1 cellular context compared by ENCODE assay signal in the genomic region with DNA sequence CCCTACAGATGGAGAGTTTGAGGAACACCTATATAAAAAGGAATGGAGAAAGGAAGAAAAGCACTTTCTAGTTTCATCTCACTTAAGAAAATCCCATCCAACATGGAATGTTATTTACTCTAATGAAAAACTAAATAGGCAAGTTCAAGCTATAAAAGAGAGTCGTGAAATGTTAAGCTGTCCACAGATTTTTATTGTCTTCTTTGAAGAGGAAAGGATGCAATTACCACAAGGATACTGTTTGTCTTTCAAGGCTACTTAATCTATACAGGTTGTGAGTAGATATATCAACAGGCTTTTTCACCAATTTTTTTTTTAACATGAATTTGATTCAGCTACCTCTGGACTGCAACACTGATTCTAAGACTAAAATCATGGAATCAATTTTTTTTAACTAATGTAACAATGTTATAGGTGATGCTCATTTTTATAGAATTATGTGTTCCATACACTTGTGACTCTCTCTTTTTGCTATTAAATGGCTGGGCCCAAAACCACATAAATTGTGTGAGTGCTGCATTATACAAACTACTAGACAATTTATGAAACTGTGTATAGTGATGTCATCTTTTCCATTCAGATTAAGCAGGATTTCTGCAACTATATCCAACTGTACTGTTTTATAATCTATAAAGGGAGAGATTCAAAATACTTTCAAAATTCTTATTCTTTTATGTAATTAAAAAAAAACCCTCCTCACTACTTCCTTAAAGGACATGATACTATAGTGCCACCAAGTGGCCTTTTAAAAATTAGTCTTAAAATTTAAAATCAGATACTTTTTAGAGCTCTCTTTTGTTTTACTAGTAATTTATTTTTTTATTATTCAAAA.
TF ChIP-seq lines count a peak whose summit lies in the region.

No MANE protein-coding gene starts in this region.

TF ChIP-seq in HEK293, 187 proteins besides CTCF, POLR2A, EP300 and RAD21 (continued from another document and continues in another):
- TF ChIP-seq, protein P1, sequence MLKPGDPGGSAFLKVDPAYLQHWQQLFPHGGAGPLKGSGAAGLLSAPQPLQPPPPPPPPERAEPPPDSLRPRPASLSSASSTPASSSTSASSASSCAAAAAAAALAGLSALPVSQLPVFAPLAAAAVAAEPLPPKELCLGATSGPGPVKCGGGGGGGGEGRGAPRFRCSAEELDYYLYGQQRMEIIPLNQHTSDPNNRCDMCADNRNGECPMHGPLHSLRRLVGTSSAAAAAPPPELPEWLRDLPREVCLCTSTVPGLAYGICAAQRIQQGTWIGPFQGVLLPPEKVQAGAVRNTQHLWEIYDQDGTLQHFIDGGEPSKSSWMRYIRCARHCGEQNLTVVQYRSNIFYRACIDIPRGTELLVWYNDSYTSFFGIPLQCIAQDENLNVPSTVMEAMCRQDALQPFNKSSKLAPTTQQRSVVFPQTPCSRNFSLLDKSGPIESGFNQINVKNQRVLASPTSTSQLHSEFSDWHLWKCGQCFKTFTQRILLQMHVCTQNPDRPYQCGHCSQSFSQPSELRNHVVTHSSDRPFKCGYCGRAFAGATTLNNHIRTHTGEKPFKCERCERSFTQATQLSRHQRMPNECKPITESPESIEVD (tag by site-specific recombination; IDR thresholded peaks at IDR 0.05): peak; percentile 81
- TF ChIP-seq ZNF791 (tag by site-specific recombination; IDR thresholded peaks at IDR 0.05): no peak
- TF ChIP-seq ZEB2 (tag by site-specific recombination; IDR thresholded peaks at IDR 0.05): 0 out of 2 replicates have a peak, but pooled peaks have one; percentile 18
- no peak for TF ChIP-seq ZNF623 (tag by site-specific recombination; IDR thresholded peaks at IDR 0.05)
- TF ChIP-seq ATF2 (tag by site-specific recombination; IDR thresholded peaks at IDR 0.05; ENCODE audit: low read depth): peak; percentile 87
- TF ChIP-seq OSR2 (tag by site-specific recombination; IDR thresholded peaks at IDR 0.05): no peak; the same call in 1 of the 2 replicates
- peak; percentile 77 for TF ChIP-seq ZNF654 (tag by site-specific recombination; IDR thresholded peaks at IDR 0.05; ENCODE audit: low read depth)
- TF ChIP-seq HOXC10 (CRISPR knock-in tag; IDR thresholded peaks at IDR 0.05): no peak
- no peak for TF ChIP-seq ZNF513 (tag by site-specific recombination; IDR thresholded peaks at IDR 0.05)
- TF ChIP-seq KLF17 (tag by site-specific recombination; IDR thresholded peaks at IDR 0.05): no peak
- TF ChIP-seq ZNF155 (tag by site-specific recombination; IDR thresholded peaks at IDR 0.05): no peak
- no peak for TF ChIP-seq TCF7L2 (IDR thresholded peaks at IDR 0.05; ENCODE audit: borderline replicate concordance, low read depth, low read length)
- TF ChIP-seq, protein P2, sequence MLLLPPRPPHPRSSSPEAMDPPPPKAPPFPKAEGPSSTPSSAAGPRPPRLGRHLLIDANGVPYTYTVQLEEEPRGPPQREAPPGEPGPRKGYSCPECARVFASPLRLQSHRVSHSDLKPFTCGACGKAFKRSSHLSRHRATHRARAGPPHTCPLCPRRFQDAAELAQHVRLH (tag by site-specific recombination; IDR thresholded peaks at IDR 0.05): no peak
- TF ChIP-seq ZBTB44 (tag by site-specific recombination; IDR thresholded peaks at IDR 0.05): 0 out of 2 replicates have a peak, but pooled peaks have one; percentile 11
- no peak for TF ChIP-seq ZNF354C (tag by site-specific recombination; IDR thresholded peaks at IDR 0.05; ENCODE audit: borderline replicate concordance, low read depth)
- TF ChIP-seq ZNF19 (tag by site-specific recombination; IDR thresholded peaks at IDR 0.05; ENCODE audit: low read depth): no peak
- TF ChIP-seq ZNF2 (tag by site-specific recombination; IDR thresholded peaks at IDR 0.05): 0 out of 2 replicates have a peak, but pooled peaks have one; percentile 38
- TF ChIP-seq ZNF174 (tag by site-specific recombination; IDR thresholded peaks at IDR 0.05): no peak
- TF ChIP-seq ZNF768 (tag by site-specific recombination; IDR thresholded peaks at IDR 0.05): no peak
- no peak for TF ChIP-seq SP7 (tag by site-specific recombination; IDR thresholded peaks at IDR 0.05)
- peak; percentile 66 for TF ChIP-seq ZNF843 (tag by site-specific recombination; IDR thresholded peaks at IDR 0.05)
- TF ChIP-seq IKZF3 (tag by site-specific recombination; IDR thresholded peaks at IDR 0.05): no peak
- TF ChIP-seq ZNF248 (tag by site-specific recombination; IDR thresholded peaks at IDR 0.05): no peak
- no peak for TF ChIP-seq ZSCAN5A (tag by site-specific recombination; IDR thresholded peaks at IDR 0.05)
- no peak for TF ChIP-seq EGR2 (tag by site-specific recombination; IDR thresholded peaks at IDR 0.05; ENCODE audit: low read depth)
- no peak for TF ChIP-seq ZNF416 (tag by site-specific recombination; IDR thresholded peaks at IDR 0.05)
- no peak for TF ChIP-seq ZNF133 (tag by site-specific recombination; IDR thresholded peaks at IDR 0.05)
- no peak for TF ChIP-seq SETDB1 (IDR thresholded peaks at IDR 0.05; ENCODE audit: insufficient read length, low read length)
- no peak for TF ChIP-seq INSM2 (tag by site-specific recombination; IDR thresholded peaks at IDR 0.05)
- TF ChIP-seq, protein P3, sequence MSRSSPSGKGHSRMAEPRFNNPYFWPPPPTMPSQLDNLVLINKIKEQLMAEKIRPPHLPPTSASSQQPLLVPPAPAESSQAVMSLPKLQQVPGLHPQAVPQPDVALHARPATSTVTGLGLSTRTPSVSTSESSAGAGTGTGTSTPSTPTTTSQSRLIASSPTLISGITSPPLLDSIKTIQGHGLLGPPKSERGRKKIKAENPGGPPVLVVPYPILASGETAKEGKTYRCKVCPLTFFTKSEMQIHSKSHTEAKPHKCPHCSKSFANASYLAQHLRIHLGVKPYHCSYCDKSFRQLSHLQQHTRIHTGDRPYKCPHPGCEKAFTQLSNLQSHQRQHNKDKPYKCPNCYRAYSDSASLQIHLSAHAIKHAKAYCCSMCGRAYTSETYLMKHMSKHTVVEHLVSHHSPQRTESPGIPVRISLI (tag by site-specific recombination; IDR thresholded peaks at IDR 0.05): no peak; the same call in 1 of the 2 replicates
- no peak for TF ChIP-seq ZNF132 (tag by site-specific recombination; IDR thresholded peaks at IDR 0.05; ENCODE audit: borderline replicate concordance)
- no peak for TF ChIP-seq PATZ1 (tag by site-specific recombination; IDR thresholded peaks at IDR 0.05)
- TF ChIP-seq ZNF26 (tag by site-specific recombination; IDR thresholded peaks at IDR 0.05): no peak
- no peak for TF ChIP-seq ZNF112 (tag by site-specific recombination; IDR thresholded peaks at IDR 0.05)
- TF ChIP-seq SCRT1 (tag by site-specific recombination; IDR thresholded peaks at IDR 0.05; ENCODE audit: borderline replicate concordance): peak; percentile 88
- TF ChIP-seq ZNF426 (tag by site-specific recombination; IDR thresholded peaks at IDR 0.05): no peak
- TF ChIP-seq ZNF138 (tag by site-specific recombination; IDR thresholded peaks at IDR 0.05; ENCODE audit: borderline replicate concordance): no peak
- TF ChIP-seq ZNF660 (tag by site-specific recombination; IDR thresholded peaks at IDR 0.05): peak; percentile 51; the same call in 1 of the 2 replicates
- TF ChIP-seq ZNF24 (tag by site-specific recombination; IDR thresholded peaks at IDR 0.05): no peak
- TF ChIP-seq ZNF292 (tag by site-specific recombination; IDR thresholded peaks at IDR 0.05; ENCODE audit: borderline replicate concordance, low read depth): no peak
- no peak for TF ChIP-seq ZNF561 (tag by site-specific recombination; IDR thresholded peaks at IDR 0.05; ENCODE audit: borderline replicate concordance)
- TF ChIP-seq ZNF837 (tag by site-specific recombination; IDR thresholded peaks at IDR 0.05): no peak
- peak; percentile 84 for TF ChIP-seq FEZF1 (tag by site-specific recombination; IDR thresholded peaks at IDR 0.05)
- no peak for TF ChIP-seq ZNF560 (tag by site-specific recombination; IDR thresholded peaks at IDR 0.05; ENCODE audit: borderline replicate concordance)
- no peak for TF ChIP-seq ZBTB20 (tag by site-specific recombination; IDR thresholded peaks at IDR 0.05)
- TF ChIP-seq ZBTB17 (tag by site-specific recombination; IDR thresholded peaks at IDR 0.05): peak; percentile 81
